8 cellular contexts compared by ENCODE assay signal in genomic region chr16:82047787-82048186, GRCh38. TPM values are rescaled to one million over a fixed set of nuclear protein-coding genes. Genes with fewer than 3 reads are reported as not detected.
"Had no signal": no experiment of that assay in that cellular context is flagged by ENCODE, and none has a peak within 500 bp of the region (broad histone marks: within the 10 kb centered on the region; RNA-seq: fewer than 3 reads in every experiment).

No MANE protein-coding gene starts in this region.

- H3K4me1 Mint-ChIP-seq: GM23338, H9 had no signal

- H3K4me3 ChIP-seq: GM23338, K562 had no signal

- H3K4me3 Mint-ChIP-seq: GM23338, H9 had no signal

- H2AFZ ChIP-seq: GM23338 had no signal

- DNase-seq: H9, HCEC 1CT, KG1 had no signal

- ATAC-seq: GM23338, K562 had no signal

- FAIRE-seq: H1, H54, HTR-8/SVneo, K562 had no signal

- H3K27ac Mint-ChIP-seq: GM23338, H9 had no signal

- H3K4me2 ChIP-seq: GM23338 had no signal

RNA-seq across cellular contexts. Expression of gene HSD17B2, which starts 12.7 kb away (rescaled TPM):
- total RNA-seq: GM23338, H1, H9, K562 had no signal
- polyA plus RNA-seq: H1, K562 had no signal

RNA-seq across cellular contexts. Expression of gene SDR42E1, which starts 36.5 kb away (rescaled TPM):
- total RNA-seq: H1, H9 had no signal
- polyA plus RNA-seq: GM23338 had no signal
